In the genomic region with DNA sequence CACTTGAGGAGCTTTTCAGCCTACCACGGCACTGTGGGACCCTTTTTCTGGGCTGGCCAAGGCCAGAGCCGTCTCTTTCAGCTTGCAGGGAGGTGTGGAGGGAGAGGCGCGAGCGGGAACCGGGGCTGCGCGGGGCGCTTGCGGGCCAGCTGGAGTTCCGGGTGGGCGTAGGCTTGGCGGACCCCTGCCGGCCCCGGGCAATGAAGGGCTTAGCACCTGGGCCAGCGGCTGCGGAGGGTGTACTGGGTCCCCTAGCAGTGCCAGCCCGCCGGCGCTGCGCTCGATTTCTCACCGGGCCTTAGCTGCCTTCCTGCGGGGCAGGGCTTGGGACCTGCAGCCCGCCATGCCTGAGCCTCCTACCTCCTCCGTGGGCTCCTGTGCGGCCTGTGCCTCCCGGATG, we compare ENCODE assay signal across 7 cellular contexts. TPM values are rescaled to one million over a fixed set of nuclear protein-coding genes. Genes with fewer than 3 reads are reported as not detected.
DNase-seq lines count a peak whose midpoint lies in the region; ATAC-seq, FAIRE-seq and TF ChIP-seq lines count a peak whose summit lies in the region.
"Not testable (repeated sequence)": the region's sequence is repeated elsewhere in the genome, so short reads cannot be mapped to it uniquely, and the experiment has no call there.
"Had no signal": no experiment of that assay in that cellular context is flagged by ENCODE, and none has a peak within 500 bp of the region (broad histone marks: within the 10 kb centered on the region; RNA-seq: fewer than 3 reads in every experiment).

No MANE protein-coding gene starts in this region.

- not testable (repeated sequence) for H3K4me2 ChIP-seq in K562 (ENCODE audit: insufficient read depth, low read length); neuronal stem cell (ENCODE audit: insufficient read depth, low read length, poor library complexity, severe bottlenecking); trophoblast cell (ENCODE audit: low read length)

- peak overlapping the region; percentile 62 for H3K18ac ChIP-seq in neuronal stem cell (ENCODE audit: low read length)
- not testable (repeated sequence) for H3K18ac ChIP-seq in trophoblast cell (ENCODE audit: low read length)

- not testable (repeated sequence) for H3K4ac ChIP-seq in neuronal stem cell (ENCODE audit: low read length); trophoblast cell (ENCODE audit: low read depth, low read length)

- H3K4me1 ChIP-seq in K562 (replicated peaks in 1 of 2; ENCODE audit: control insufficient read depth in 2 of 2, insufficient read depth in 2 of 2, low read length in 2 of 2), result peaks cover 14 to 38% of the 10 kb centered on the region in 2 experiments; a peak in 4 of 5 replicates
- not testable (repeated sequence) for H3K4me1 ChIP-seq in neuronal stem cell (ENCODE audit: control insufficient read depth in 2 of 2, insufficient read depth in 1 of 2, low read depth in 1 of 2, low read length in 2 of 2); trophoblast cell (ENCODE audit: control insufficient read depth in 1 of 2, insufficient read depth in 2 of 2, low read length in 2 of 2)

- H3K9me1 ChIP-seq in K562 (ENCODE audit: control insufficient read depth, insufficient read depth, low read length), result not testable (repeated sequence)

- ATAC-seq in K562, result not testable (repeated sequence)

- H4K8ac ChIP-seq in neuronal stem cell (ENCODE audit: low read depth, low read length); trophoblast cell (ENCODE audit: low read depth, low read length): not testable (repeated sequence)

- TF ChIP-seq RAD21 in K562 (CRISPR knock-in tag; conservative IDR thresholded peaks at IDR 0.05 in 1 of 2, IDR thresholded peaks at IDR 0.05 in 1 of 2), result not testable (repeated sequence)

- 90% methylated on average over 2 of the region's 28 CpGs for WGBS in K562 (ENCODE audit: insufficient coverage, low coverage, missing lambda C conversion rate)
- WGBS in neuronal stem cell (ENCODE audit: extremely low coverage in 2 of 2, insufficient read length in 2 of 2, insufficient replicate concordance in 1 of 2), 2 donors, result no CpG with 5 or more reads among the region's 28 CpGs
- WGBS in trophoblast cell (ENCODE audit: extremely low coverage, insufficient coverage, insufficient read length), result no CpG with 5 or more reads among the region's 28 CpGs

- not testable (repeated sequence) for H3K9ac ChIP-seq in K562 (ENCODE audit: insufficient read depth in 1 of 2, low read depth in 2 of 2, low read length in 2 of 2); trophoblast cell (ENCODE audit: low read length)
- peak overlapping the region; percentile 35 for H3K9ac ChIP-seq in neuronal stem cell (ENCODE audit: low read depth, low read length, poor library complexity)

- in situ Hi-C loops in K562 (cut with MboI), result not testable (repeated sequence)

- not testable (repeated sequence) for TF ChIP-seq EP300 in K562 (IDR thresholded peaks at IDR 0.05; ENCODE audit: low read length)

- not testable (repeated sequence) for BruUV-seq in K562 (replicated peaks; lab: Mats Ljungman, UMichigan)

- not testable (repeated sequence) for H2BK120ac ChIP-seq in neuronal stem cell (ENCODE audit: low read depth, low read length); trophoblast cell (ENCODE audit: insufficient read depth, low read length, poor library complexity)

- H3K79me2 ChIP-seq in K562 (ENCODE audit: control insufficient read depth, insufficient read depth, low read length); trophoblast cell (ENCODE audit: control insufficient read depth, insufficient read depth, low read length, poor library complexity): not testable (repeated sequence)

- not testable (repeated sequence) for TF ChIP-seq POLR2A in K562 (conservative IDR thresholded peaks at IDR 0.05)

- not testable (repeated sequence) for H3K79me1 ChIP-seq in neuronal stem cell (ENCODE audit: low read depth, low read length); trophoblast cell (ENCODE audit: low read length)

- H3K14ac ChIP-seq in neuronal stem cell (ENCODE audit: low read length); trophoblast cell (ENCODE audit: low read length): not testable (repeated sequence)

- H2BK5ac ChIP-seq in neuronal stem cell (ENCODE audit: low read length); trophoblast cell (ENCODE audit: low read depth, low read length, poor library complexity): not testable (repeated sequence)

- POLR2A ChIA-PET in K562 (lab: Yijun Ruan, JAX), result not testable (repeated sequence)

- H4K12ac ChIP-seq in trophoblast cell (ENCODE audit: low read depth, low read length), result not testable (repeated sequence)

- intact Hi-C loops in K562 (cut with micrococcal nuclease), result not testable (repeated sequence)

- not testable (repeated sequence) for H2AFZ ChIP-seq in K562 (ENCODE audit: low read depth, low read length); neuronal stem cell (ENCODE audit: low read length); trophoblast cell (ENCODE audit: insufficient read depth, low read length, poor library complexity)

- not testable (repeated sequence) for H3K27ac ChIP-seq in K562 (ENCODE audit: extremely low read depth, low read depth, low read length); neuronal stem cell (replicated peaks; ENCODE audit: low read length); trophoblast cell (ENCODE audit: low read depth, low read length)

- H2AK5ac ChIP-seq in neuronal stem cell (ENCODE audit: low read depth, low read length); trophoblast cell (ENCODE audit: low read length): not testable (repeated sequence)

- H3K9me3 ChIP-seq in K562 (replicated peaks; ENCODE audit: control insufficient read depth, insufficient read depth, low read depth, low read length), result peaks cover 14% of the 10 kb centered on the region
- H3K9me3 ChIP-seq in neuronal stem cell (replicated peaks in 1 of 2; ENCODE audit: control insufficient read depth in 2 of 2, insufficient read depth in 1 of 2, low read depth in 1 of 2, low read length in 2 of 2), result peaks cover 6 to 12% of the 10 kb centered on the region in 2 donors
- H3K9me3 ChIP-seq in trophoblast cell (ENCODE audit: insufficient read depth, low read depth, low read length), result not testable (repeated sequence)

- H3K27me3 ChIP-seq in K562 (ENCODE audit: control insufficient read depth in 2 of 2, insufficient read depth in 2 of 2, low read length in 2 of 2); neuronal stem cell (ENCODE audit: control insufficient read depth in 3 of 3, insufficient read depth in 3 of 3, low read depth in 1 of 3, low read length in 3 of 3); trophoblast cell (ENCODE audit: insufficient read depth, low read length): not testable (repeated sequence)

- CTCF ChIA-PET in K562 (lab: Yijun Ruan, JAX; ENCODE audit: low intra/inter-chr PET ratio), result interaction anchor here (0.6 kb wide), 1 partner anchor 78 kb away, joined by 7 read pairs; no protein-coding TSS in a partner anchor

- H3K23ac ChIP-seq in neuronal stem cell (ENCODE audit: low read depth, low read length, poor library complexity); trophoblast cell (ENCODE audit: low read length): not testable (repeated sequence)

- not testable (repeated sequence) for TF ChIP-seq CTCF in K562 (IDR thresholded peaks at IDR 0.05 in 2 of 3, conservative IDR thresholded peaks at IDR 0.05 in 1 of 3; ENCODE audit: insufficient read depth in 2 of 3, low read depth in 1 of 3, low read length in 3 of 3)

- not testable (repeated sequence) for H2BK15ac ChIP-seq in neuronal stem cell (ENCODE audit: low read length)

- not testable (repeated sequence) for H4K20me1 ChIP-seq in K562 (replicated peaks; ENCODE audit: control insufficient read depth, insufficient read depth, low read length)

- H3K4me3 ChIP-seq in K562; neuronal stem cell (ENCODE audit: low read length in 2 of 2): not testable (repeated sequence)
- H3K4me3 ChIP-seq in trophoblast cell (ENCODE audit: low read depth, low read length), result peak overlapping the region; percentile 35

- not testable (repeated sequence) for H3K36me3 ChIP-seq in K562 (ENCODE audit: control insufficient read depth, insufficient read depth, low read length); neuronal stem cell (replicated peaks in 1 of 2; ENCODE audit: control insufficient read depth in 2 of 2, insufficient read depth in 2 of 2, low read length in 2 of 2); trophoblast cell (ENCODE audit: control insufficient read depth in 1 of 2, insufficient read depth in 2 of 2, low read length in 2 of 2)

- not testable (repeated sequence) for H4K91ac ChIP-seq in neuronal stem cell (ENCODE audit: low read depth, low read length, poor library complexity); trophoblast cell (ENCODE audit: low read depth, low read length)

- DNase-seq in K562 (ENCODE audit: extremely low read depth in 1 of 4, low spot score in 3 of 4); neuronal stem cell (ENCODE audit: low spot score); trophoblast cell: not testable (repeated sequence)

- FAIRE-seq in K562 (lab: Jason Lieb, UNC), result not testable (repeated sequence)

- not testable (repeated sequence) for H2BK12ac ChIP-seq in neuronal stem cell (ENCODE audit: low read length); trophoblast cell (ENCODE audit: low read length)

RNA-seq across cellular contexts. Expression of a gene that starts 18.5 kb away (rescaled TPM):
- total RNA-seq in K562 (2011; cell fraction: chromatin; rRNA removed; ENCODE audit: low replicate concordance), result 1.6 and 2.1 TPM in 2 replicates
- 1.2 and 3.7 TPM in 2 replicates for total RNA-seq in K562 (2011; cell fraction: nucleolus; rRNA removed)
- 3.2 and 4.2 TPM in 2 replicates for total RNA-seq in K562 (2011; cell fraction: nucleoplasm; rRNA removed)
- total RNA-seq in K562 (2014; rRNA removed) (1.8 and 2.8 TPM in 2 replicates), K562 (2014; rRNA removed; fragmentation: Illumina TruSeq; extraction: Trizol) (3.9 and 6.8 TPM in 2 replicates), K562 (2015; rRNA removed; fragmentation: Illumina TruSeq; extraction: Trizol) (2.6 and 3.3 TPM in 2 replicates), K562 (2021) (6.1 and 8.6 TPM in 2 replicates)
- polyA plus RNA-seq in K562 (2011; rRNA removed) (2.8 and 2.9 TPM in 2 replicates), K562 (2014; fragmentation: Illumina TruSeq; extraction: Trizol) (4.7 and 4.9 TPM in 2 replicates), K562 (2014; fragmentation: Nextera tagmentation; extraction: Ambion mirVana) (10 to 100 TPM; 14.9 to 16.2 TPM), K562 (2014; rRNA removed) (2.2 and 2.8 TPM in 2 replicates)
- 1.3 and 2.0 TPM in 2 replicates for polyA plus RNA-seq in K562 (2011; cell fraction: cytosol; rRNA removed)
- 0.94 and 1.3 TPM in 2 replicates for polyA plus RNA-seq in K562 (2011; cell fraction: nucleus; rRNA removed)
- polyA plus RNA-seq in K562 (2012), result 3.3 and 4.6 TPM in 2 replicates
- polyA minus RNA-seq in K562 (2011; rRNA and poly(A)+ RNA removed), result 1.6 and 2.0 TPM in 2 replicates
- polyA minus RNA-seq in K562 (2011; cell fraction: cytosol; rRNA and poly(A)+ RNA removed), result 1.4 and 12.8 TPM in 2 replicates
- 1.5 and 4.4 TPM in 2 replicates for polyA minus RNA-seq in K562 (2011; cell fraction: nucleus; rRNA and poly(A)+ RNA removed)
- 2.5 TPM for polyA plus RNA-seq in neuronal stem cell (2013, experiment 1 of 2)
- 3.3 TPM for polyA plus RNA-seq in neuronal stem cell (2013, experiment 2 of 2)
- polyA plus RNA-seq in trophoblast cell (2013), result 3.5 and 3.8 TPM in 2 replicates

RNA-seq across cellular contexts. Expression of a gene that starts 25.9 kb away (rescaled TPM):
- total RNA-seq in K562 (2011; cell fraction: chromatin; rRNA removed; ENCODE audit: low replicate concordance), result 10.7 and 22.5 TPM in 2 replicates
- 7.2 and 9.1 TPM in 2 replicates for total RNA-seq in K562 (2011; cell fraction: nucleolus; rRNA removed)
- 20.7 and 39.0 TPM in 2 replicates for total RNA-seq in K562 (2011; cell fraction: nucleoplasm; rRNA removed)
- total RNA-seq in K562 (2014; rRNA removed), result 7.6 and 10.3 TPM in 2 replicates
- total RNA-seq in K562 (2014; rRNA removed; fragmentation: Illumina TruSeq; extraction: Trizol), result 19.8 and 23.6 TPM in 2 replicates
- 6.8 and 7.5 TPM in 2 replicates for total RNA-seq in K562 (2015; rRNA removed; fragmentation: Illumina TruSeq; extraction: Trizol)
- 13.9 and 16.5 TPM in 2 replicates for total RNA-seq in K562 (2021)
- polyA plus RNA-seq in K562 (2011; rRNA removed), result 9.6 and 16.6 TPM in 2 replicates
- polyA plus RNA-seq in K562 (2011; cell fraction: cytosol; rRNA removed), result 2.2 and 4.5 TPM in 2 replicates
- polyA plus RNA-seq in K562 (2011; cell fraction: nucleus; rRNA removed), result 2.3 and 2.7 TPM in 2 replicates
- polyA plus RNA-seq in K562 (2012), result 5.0 and 5.7 TPM in 2 replicates
- 8.4 and 10.9 TPM in 2 replicates for polyA plus RNA-seq in K562 (2014; fragmentation: Illumina TruSeq; extraction: Trizol)
- 1 to 10 TPM; 3.5 to 5.0 TPM for polyA plus RNA-seq in K562 (2014; fragmentation: Nextera tagmentation; extraction: Ambion mirVana)
- 6.5 and 6.6 TPM in 2 replicates for polyA plus RNA-seq in K562 (2014; rRNA removed)
- 26.5 and 41.8 TPM in 2 replicates for polyA minus RNA-seq in K562 (2011; rRNA and poly(A)+ RNA removed)
- polyA minus RNA-seq in K562 (2011; cell fraction: cytosol; rRNA and poly(A)+ RNA removed), result 8.3 and 10.7 TPM in 2 replicates
- polyA minus RNA-seq in K562 (2011; cell fraction: nucleus; rRNA and poly(A)+ RNA removed), result 3.1 and 4.1 TPM in 2 replicates
- 2.3 TPM for polyA plus RNA-seq in neuronal stem cell (2013, experiment 1 of 2)
- polyA plus RNA-seq in neuronal stem cell (2013, experiment 2 of 2), result 2.4 TPM
- polyA plus RNA-seq in trophoblast cell (2013), result 4.5 and 4.7 TPM in 2 replicates
- total RNA-seq: A673; CD4-positive, CD25-positive, alpha-beta regulatory T cell had no signal
- polyA plus RNA-seq: CD14-positive monocyte; CD8-positive, alpha-beta memory T cell had no signal
